Comparison of ENCODE assay signal across 25 cellular contexts in the genomic region with DNA sequence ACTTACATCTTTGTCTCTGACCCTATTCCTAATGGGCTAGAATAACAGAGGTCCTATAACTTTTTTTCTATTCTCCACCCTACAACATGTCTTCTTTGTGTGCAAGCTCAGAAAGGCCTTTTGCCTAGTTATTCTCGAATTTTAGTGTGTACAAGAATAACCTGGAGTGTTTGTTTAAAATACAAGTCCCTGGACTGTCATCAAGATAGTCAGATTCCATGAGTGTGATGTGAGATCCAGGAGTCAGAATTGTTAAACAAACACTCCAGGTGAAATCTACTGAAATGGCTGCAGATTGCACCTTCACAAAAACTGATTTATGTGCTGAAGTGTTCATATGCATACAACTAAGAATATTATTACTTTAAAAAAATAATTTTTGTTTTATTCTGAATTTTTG.
DNase-seq lines count a peak whose midpoint lies in the region; ATAC-seq, FAIRE-seq and TF ChIP-seq lines count a peak whose summit lies in the region.
"Had no signal": no experiment of that assay in that cellular context is flagged by ENCODE, and none has a peak within 500 bp of the region (broad histone marks: within the 10 kb centered on the region; RNA-seq: fewer than 3 reads in every experiment).

No MANE protein-coding gene starts in this region.

- H3K27me3 ChIP-seq in IMR-90 (ENCODE audit: control insufficient read depth, insufficient read depth, low read length), result no peaks in the 10 kb centered on the region
- no peaks in the 10 kb centered on the region for H3K27me3 ChIP-seq in naive thymus-derived CD4-positive, alpha-beta T cell (ENCODE audit: control insufficient read depth in 2 of 2, insufficient read depth in 2 of 2, low read length in 2 of 2)
- H3K27me3 ChIP-seq: BE2C; BLaER1 treated with 17β-estradiol and CSF1 and Interleukin-3, amounts not matched to agents 10 nM and 100 nM had no signal

- H3K27ac ChIP-seq in IMR-90 (ENCODE audit: insufficient read depth, low read length), result no peak overlapping the region
- H3K27ac ChIP-seq in naive thymus-derived CD4-positive, alpha-beta T cell (ENCODE audit: low read depth, low read length), result no peak overlapping the region
- H3K27ac ChIP-seq: A549; BLaER1 treated with 17β-estradiol and CSF1 and Interleukin-3, amounts not matched to agents 10 nM and 100 nM had no signal

- BruUV-seq in IMR-90 (replicated peaks; lab: Mats Ljungman, UMichigan), result no TSS peak

- H3K4me1 Mint-ChIP-seq in naive thymus-derived CD4-positive, alpha-beta T cell, result no peaks in the 10 kb centered on the region
- H3K4me1 Mint-ChIP-seq in activated naive CD4-positive, alpha-beta T cell treated with anti-CD3 and anti-CD28 coated beads, Interleukin-2, amount 10 ng/mL, durations not matched to agents 7 days and 5 days, result no peaks in the 10 kb centered on the region
- H3K4me1 Mint-ChIP-seq in effector memory CD8-positive, alpha-beta T cell (ENCODE audit: low read depth in 2 of 2), result no peaks in the 10 kb centered on the region
- H3K4me1 Mint-ChIP-seq: CD14-positive monocyte; CD8-positive, alpha-beta memory T cell; GM23338; H9 had no signal

- no peak for TF ChIP-seq POLR2A in IMR-90 (IDR thresholded peaks at IDR 0.05; ENCODE audit: low read depth, low read length)

- H3K4ac ChIP-seq in IMR-90 (ENCODE audit: low read depth, low read length), result no peak overlapping the region

- no peak overlapping the region for H3K27ac Mint-ChIP-seq in naive thymus-derived CD4-positive, alpha-beta T cell
- H3K27ac Mint-ChIP-seq in activated naive CD4-positive, alpha-beta T cell treated with anti-CD3 and anti-CD28 coated beads, Interleukin-2, amount 10 ng/mL, durations not matched to agents 7 days and 5 days, result no peak overlapping the region
- no peak overlapping the region for H3K27ac Mint-ChIP-seq in effector memory CD8-positive, alpha-beta T cell
- H3K27ac Mint-ChIP-seq: CD14-positive monocyte; CD4-positive, alpha-beta T cell; CD8-positive, alpha-beta memory T cell; GM23338 had no signal

- H3K14ac ChIP-seq in IMR-90 (replicated peaks; ENCODE audit: low read depth, low read length), result no peak overlapping the region

- intact Hi-C loops in IMR-90 (cut with micrococcal nuclease), result no loop called here
- intact Hi-C loops in naive thymus-derived CD4-positive, alpha-beta T cell (cut with micrococcal nuclease), result no loop called here

- no peaks in the 10 kb centered on the region for H3K27me3 Mint-ChIP-seq in naive thymus-derived CD4-positive, alpha-beta T cell
- no peaks in the 10 kb centered on the region for H3K27me3 Mint-ChIP-seq in activated naive CD4-positive, alpha-beta T cell treated with anti-CD3 and anti-CD28 coated beads, Interleukin-2, amount 10 ng/mL, durations not matched to agents 7 days and 5 days
- H3K27me3 Mint-ChIP-seq in effector memory CD8-positive, alpha-beta T cell, result no peaks in the 10 kb centered on the region
- H3K27me3 Mint-ChIP-seq: CD4-positive, alpha-beta T cell; CD8-positive, alpha-beta memory T cell had no signal

- no peaks in the 10 kb centered on the region for H3K79me1 ChIP-seq in IMR-90 (ENCODE audit: low read depth in 1 of 2, low read length in 2 of 2)

- H3K56ac ChIP-seq in IMR-90 (ENCODE audit: extremely low read depth, insufficient read depth, low read length), result no peak overlapping the region

- dilution Hi-C loops in IMR-90 (cut with HindIII; ENCODE audit: low sequenced_read_pairs, unreplicated experiment), result no loop called here

- no peaks in the 10 kb centered on the region for H3K36me3 Mint-ChIP-seq in naive thymus-derived CD4-positive, alpha-beta T cell
- H3K36me3 Mint-ChIP-seq in activated naive CD4-positive, alpha-beta T cell treated with anti-CD3 and anti-CD28 coated beads, Interleukin-2, amount 10 ng/mL, durations not matched to agents 7 days and 5 days, result no peaks in the 10 kb centered on the region
- H3K36me3 Mint-ChIP-seq in effector memory CD8-positive, alpha-beta T cell (ENCODE audit: insufficient read depth), result no peaks in the 10 kb centered on the region
- H3K36me3 Mint-ChIP-seq: CD14-positive monocyte; CD8-positive, alpha-beta memory T cell had no signal

- 0 out of 2 replicates have a peak overlapping the region, but pooled peaks have one; percentile 50 for H3K23ac ChIP-seq in IMR-90 (ENCODE audit: low read depth, low read length)

- peak; percentile 41 for FAIRE-seq in colon (lab: Jason Lieb, UNC)
- FAIRE-seq: A549, D721Med, G401.6, GM12892, GM19239 had no signal

- peaks cover 3% of the 10 kb centered on the region for H3K4me1 ChIP-seq in IMR-90 (ENCODE audit: control insufficient read depth, insufficient read depth, low read length)
- no peaks in the 10 kb centered on the region for H3K4me1 ChIP-seq in naive thymus-derived CD4-positive, alpha-beta T cell (ENCODE audit: control insufficient read depth in 2 of 2, insufficient read depth in 2 of 2, low read length in 2 of 2)
- H3K4me1 ChIP-seq: A549, BE2C had no signal

- DNase-seq in NCI-H1417 (lab: John Stamatoyannopoulos, UW), result peak in 2 of 3 experiments; percentile 37 to 70
- no peak for DNase-seq in NCI-H1417 treated with DMSO at 0.1 percent for 48 hours (lab: John Stamatoyannopoulos, UW)
- peak; percentile 50 for DNase-seq in DMS53 (lab: John Stamatoyannopoulos, UW)
- no peak for DNase-seq in IMR-90
- no peak for DNase-seq in naive thymus-derived CD4-positive, alpha-beta T cell
- no peak for DNase-seq in activated naive CD4-positive, alpha-beta T cell treated with anti-CD3 and anti-CD28 coated beads, Interleukin-2, amount 10 ng/mL, durations not matched to agents 7 days and 5 days
- no peak for DNase-seq in effector memory CD8-positive, alpha-beta T cell
- DNase-seq: 8988T; ACHN; AML-193; BE2C; CD4-positive, alpha-beta T cell; CD8-positive, alpha-beta memory T cell; DMS 273 treated with DMSO at 0.1 percent for 48 hours; H9 had no signal

- no peak for TF ChIP-seq CTCF in IMR-90 (conservative IDR thresholded peaks at IDR 0.05; ENCODE audit: low read depth, low read length)

- no peaks in the 10 kb centered on the region for H3K9me1 ChIP-seq in IMR-90 (ENCODE audit: insufficient read depth, low read length)

- peaks cover 2% of the 10 kb centered on the region; the same call in 1 of the 2 replicates for H3K9me3 ChIP-seq in IMR-90 (ENCODE audit: control insufficient read depth, insufficient read depth, low read length)
- H3K9me3 ChIP-seq in naive thymus-derived CD4-positive, alpha-beta T cell (ENCODE audit: control insufficient read depth in 2 of 3, low read length in 3 of 3), result no peaks in the 10 kb centered on the region
- H3K9me3 ChIP-seq: A549; BE2C; BLaER1 treated with 17β-estradiol and CSF1 and Interleukin-3, amounts not matched to agents 10 nM and 100 nM had no signal

- H3K4me3 ChIP-seq in IMR-90 (ENCODE audit: insufficient read depth, low read depth, low read length), result no peak overlapping the region
- no peak overlapping the region for H3K4me3 ChIP-seq in naive thymus-derived CD4-positive, alpha-beta T cell (ENCODE audit: low read length)
- H3K4me3 ChIP-seq: A549; BLaER1 treated with 17β-estradiol and CSF1 and Interleukin-3, amounts not matched to agents 10 nM and 100 nM; GM23338 had no signal

- no peak for ATAC-seq in IMR-90 (ENCODE audit: low read depth)
- ATAC-seq in naive thymus-derived CD4-positive, alpha-beta T cell, result no peak
- no peak for ATAC-seq in effector memory CD8-positive, alpha-beta T cell (replicated peaks)
- ATAC-seq: A549, GM23338, HCT116 had no signal

- H2AK9ac ChIP-seq in IMR-90 (replicated peaks; ENCODE audit: low read depth, low read length, poor library complexity), result no peak overlapping the region

- H3K9me3 Mint-ChIP-seq in naive thymus-derived CD4-positive, alpha-beta T cell, result peaks cover 0 to 7% (median 3%) of the 10 kb centered on the region in 11 donors
- H3K9me3 Mint-ChIP-seq in activated naive CD4-positive, alpha-beta T cell treated with anti-CD3 and anti-CD28 coated beads, Interleukin-2, amount 10 ng/mL, durations not matched to agents 7 days and 5 days, result peaks cover 2% of the 10 kb centered on the region
- H3K9me3 Mint-ChIP-seq in effector memory CD8-positive, alpha-beta T cell, result peaks cover 0 to 3% of the 10 kb centered on the region in 2 donors
- H3K9me3 Mint-ChIP-seq: GM23338, H9 had no signal

- no peak overlapping the region for H2AK5ac ChIP-seq in IMR-90 (ENCODE audit: low read depth, low read length)

- in situ Hi-C loops in IMR-90 (cut with MboI; ENCODE audit: low sequenced_read_pairs), result no loop called here

- H4K5ac ChIP-seq in IMR-90 (ENCODE audit: low read depth, low read length), result no peak overlapping the region; the same call in 1 of the 2 replicates

- H2BK5ac ChIP-seq in IMR-90 (ENCODE audit: low read depth, low read length, poor library complexity, severe bottlenecking), result no peak overlapping the region

- no CpG with 5 or more reads among the region's 1 CpG for WGBS in IMR-90 (ENCODE audit: extremely low coverage in 2 of 2, insufficient read length in 1 of 2), 2 experiments

- POLR2A ChIA-PET in IMR-90 (lab: Charles Lee; ENCODE audit: unreplicated experiment), result no interaction called here
- POLR2A ChIA-PET in naive thymus-derived CD4-positive, alpha-beta T cell (lab: Charles Lee), result no interaction called here

- CTCF ChIA-PET in IMR-90 (lab: Yijun Ruan, JAX), result no interaction called here
- CTCF ChIA-PET in naive thymus-derived CD4-positive, alpha-beta T cell (lab: Charles Lee), result no interaction called here
- CTCF ChIA-PET in activated naive CD4-positive, alpha-beta T cell treated with anti-CD3 and anti-CD28 coated beads, Interleukin-2, amount 10 ng/mL, durations not matched to agents 7 days and 5 days (lab: Charles Lee), result no interaction called here

- H2BK15ac ChIP-seq in IMR-90 (ENCODE audit: low read depth, low read length), result no peak overlapping the region

- no peak overlapping the region for H3K9ac ChIP-seq in IMR-90 (ENCODE audit: low read depth, low read length)
- H3K9ac ChIP-seq: BLaER1 treated with 17β-estradiol and CSF1 and Interleukin-3, amounts not matched to agents 10 nM and 100 nM had no signal

- no peak overlapping the region for H3K18ac ChIP-seq in IMR-90 (ENCODE audit: low read depth, low read length)

- H4K8ac ChIP-seq in IMR-90 (ENCODE audit: low read depth in 2 of 2, low read length in 2 of 2), result no peak overlapping the region

- no peak overlapping the region for H2BK20ac ChIP-seq in IMR-90 (ENCODE audit: low read depth, low read length)

- H3K4me3 Mint-ChIP-seq in naive thymus-derived CD4-positive, alpha-beta T cell, result no peak overlapping the region
- H3K4me3 Mint-ChIP-seq in activated naive CD4-positive, alpha-beta T cell treated with anti-CD3 and anti-CD28 coated beads, Interleukin-2, amount 10 ng/mL, durations not matched to agents 7 days and 5 days, result no peak overlapping the region
- H3K4me3 Mint-ChIP-seq in effector memory CD8-positive, alpha-beta T cell, result no peak overlapping the region
- H3K4me3 Mint-ChIP-seq: CD14-positive monocyte; CD4-positive, alpha-beta T cell; CD8-positive, alpha-beta memory T cell; GM23338; H9 had no signal

- H2AFZ ChIP-seq in IMR-90 (replicated peaks; ENCODE audit: low read length, poor library complexity), result no peak overlapping the region
- H2AFZ ChIP-seq: GM23338 had no signal

- H3K36me3 ChIP-seq in IMR-90 (ENCODE audit: control insufficient read depth, insufficient read depth, low read length), result no peaks in the 10 kb centered on the region
- H3K36me3 ChIP-seq in naive thymus-derived CD4-positive, alpha-beta T cell (ENCODE audit: control insufficient read depth in 2 of 3, insufficient read depth in 3 of 3, low read length in 3 of 3), result no peaks in the 10 kb centered on the region
- H3K36me3 ChIP-seq: BE2C; BLaER1 treated with 17β-estradiol and CSF1 and Interleukin-3, amounts not matched to agents 10 nM and 100 nM had no signal

- H4K20me1 ChIP-seq in IMR-90 (ENCODE audit: insufficient read depth, low read length), result no peaks in the 10 kb centered on the region
- H4K20me1 ChIP-seq: BLaER1 treated with 17β-estradiol and CSF1 and Interleukin-3, amounts not matched to agents 10 nM and 100 nM had no signal

- TF ChIP-seq RAD21 in IMR-90 (IDR thresholded peaks at IDR 0.05; ENCODE audit: low read length), result no peak

- no peak overlapping the region for H2BK120ac ChIP-seq in IMR-90 (ENCODE audit: low read depth, low read length)

- H3K4me2 ChIP-seq in IMR-90 (ENCODE audit: low read depth, low read length), result no peak overlapping the region
- H3K4me2 ChIP-seq: A549; BLaER1 treated with 17β-estradiol and CSF1 and Interleukin-3, amounts not matched to agents 10 nM and 100 nM; GM23338 had no signal

- no peak overlapping the region for H4K91ac ChIP-seq in IMR-90 (ENCODE audit: insufficient read depth, low read depth, low read length)

Comparison
In these comparisons a context has a peak if more than half of its experiments do, and no peak if none do; other contexts are left out.
1. DNase-seq: peak in NCI-H1417 (2 of 3) and DMS53 (single experiment); none in NCI-H1417 treated with DMSO at 0.1 percent for 48 hours (single experiment), IMR-90 (single experiment), naive thymus-derived CD4-positive, alpha-beta T cell (0 of 9), activated naive CD4-positive, alpha-beta T cell treated with anti-CD3 and anti-CD28 coated beads, Interleukin-2, amount 10 ng/mL, durations not matched to agents 7 days and 5 days (single experiment) and effector memory CD8-positive, alpha-beta T cell (0 of 3).